Comparison of ENCODE assay signal across 33 cellular contexts in the genomic region with DNA sequence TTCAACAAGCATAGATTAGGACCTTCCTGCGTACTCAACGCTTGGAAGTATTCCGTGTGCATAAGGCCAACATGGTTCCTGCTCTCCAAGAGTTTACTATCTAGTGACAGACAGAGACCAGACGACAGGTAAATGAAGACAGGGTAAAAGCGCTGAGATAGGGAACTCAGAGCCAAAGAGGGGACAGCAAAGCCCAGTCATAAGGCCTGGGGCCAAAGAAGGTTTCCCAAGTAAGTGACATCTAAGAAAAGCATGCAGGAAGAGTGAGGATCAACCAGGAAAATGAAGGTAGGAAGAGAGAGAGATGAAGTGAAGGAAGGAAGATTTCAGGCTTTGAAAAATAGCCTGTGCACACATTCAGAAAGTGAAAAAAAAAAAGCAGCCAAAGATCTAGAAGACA.
"Had no signal": no experiment of that assay in that cellular context is flagged by ENCODE, and none has a peak within 500 bp of the region (broad histone marks: within the 10 kb centered on the region; RNA-seq: fewer than 3 reads in every experiment).

No MANE protein-coding gene starts in this region.

- H3K36me3 ChIP-seq: adrenal gland, brain microvascular endothelial cell, breast epithelium had no signal

- H3K27ac ChIP-seq: adrenal gland, body of pancreas, brain microvascular endothelial cell, breast epithelium, VCaP had no signal

- FAIRE-seq: astrocyte, TTC549 had no signal

- H3K27me3 ChIP-seq: adrenal gland, body of pancreas, brain microvascular endothelial cell, breast epithelium had no signal

- H3K4me3 ChIP-seq: adrenal gland, body of pancreas, breast epithelium had no signal

- H3K4me1 ChIP-seq: adrenal gland, body of pancreas, breast epithelium had no signal

- H3K9me3 ChIP-seq: adrenal gland, body of pancreas, breast epithelium had no signal

- DNase-seq: activated B cell treated with CpG ODN at 0.5 μM for 24 hours; activated CD4-positive, alpha-beta memory T cell treated with anti-CD3 and anti-CD28 coated beads for 36 hours; activated CD4-positive, alpha-beta T cell treated with anti-CD3 and anti-CD28 coated beads for 4 hours; activated CD4-positive, alpha-beta T cell treated with anti-CD3 and anti-CD28 coated beads, Interleukin-2, amount 10 ng/mL, durations not matched to agents 24 days and 14 days; activated CD4-positive, alpha-beta T cell treated with anti-CD3 and anti-CD28 coated beads, Interleukin-2, amount 50 U/mL, for 1 hour; activated CD4-positive, alpha-beta T cell treated with anti-CD3 and anti-CD28 coated beads, Interleukin-2, amount 50 U/mL, for 4 hours; activated CD4-positive, CD25-positive, alpha-beta regulatory T cell treated with anti-CD3 and anti-CD28 coated beads, Interleukin-2, amount 50 U/mL, for 72 hours; activated CD8-positive, alpha-beta memory T cell treated with anti-CD3 and anti-CD28 coated beads, Interleukin-2, amount 50 U/mL, for 4 hours; activated CD8-positive, alpha-beta T cell treated with anti-CD3 and anti-CD28 coated beads for 36 hours; activated effector memory CD4-positive, alpha-beta T cell treated with anti-CD3 and anti-CD28 coated beads, Interleukin-2, amount 50 U/mL, for 16 hours; activated gamma-delta T cell treated with Interleukin-2 at 50 U/mL for 16 hours; activated naive CD4-positive, alpha-beta T cell; activated naive CD4-positive, alpha-beta T cell treated with anti-CD3 and anti-CD28 coated beads for 36 hours; activated naive CD4-positive, alpha-beta T cell treated with anti-CD3 and anti-CD28 coated beads, Interleukin-2, amount 50 U/mL, for 16 hours; activated naive CD8-positive, alpha-beta T cell treated with anti-CD3 and anti-CD28 coated beads for 36 hours; activated T-cell treated with anti-CD3 and anti-CD28 coated beads for 4 hours; activated T-cell treated with anti-CD3 and anti-CD28 coated beads, Interleukin-2, amount 50 U/mL, for 1 hour; activated T-cell treated with anti-CD3 and anti-CD28 coated beads, Interleukin-2, amount 50 U/mL, for 4 hours; activated T-cell treated with anti-CD3 and anti-CD28 coated beads, Interleukin-2, amount 50 U/mL, for 72 hours; adrenal gland; amniotic stem cell; aorta; body of pancreas; brain microvascular endothelial cell; central memory CD4-positive, alpha-beta T cell; T-helper 2 cell; T-helper 9 cell had no signal

- ATAC-seq: activated CD8-positive, alpha-beta T cell treated with anti-CD3 and anti-CD28 coated beads for 36 hours; activated naive CD4-positive, alpha-beta T cell treated with anti-CD3 and anti-CD28 coated beads, Interleukin-2, amount 50 U/mL, for 72 hours; activated T-cell treated with anti-CD3 and anti-CD28 coated beads, Interleukin-2, amount 50 U/mL, for 4 hours; activated T-cell treated with anti-CD3 and anti-CD28 coated beads, Interleukin-2, amount 50 U/mL, for 72 hours; activated T-helper 17 cell treated with anti-CD3 and anti-CD28 coated beads, Interleukin-2, amount 50 U/mL, for 72 hours; body of pancreas had no signal
